Comparison of ENCODE assay signal across 15 cellular contexts in the genomic region with DNA sequence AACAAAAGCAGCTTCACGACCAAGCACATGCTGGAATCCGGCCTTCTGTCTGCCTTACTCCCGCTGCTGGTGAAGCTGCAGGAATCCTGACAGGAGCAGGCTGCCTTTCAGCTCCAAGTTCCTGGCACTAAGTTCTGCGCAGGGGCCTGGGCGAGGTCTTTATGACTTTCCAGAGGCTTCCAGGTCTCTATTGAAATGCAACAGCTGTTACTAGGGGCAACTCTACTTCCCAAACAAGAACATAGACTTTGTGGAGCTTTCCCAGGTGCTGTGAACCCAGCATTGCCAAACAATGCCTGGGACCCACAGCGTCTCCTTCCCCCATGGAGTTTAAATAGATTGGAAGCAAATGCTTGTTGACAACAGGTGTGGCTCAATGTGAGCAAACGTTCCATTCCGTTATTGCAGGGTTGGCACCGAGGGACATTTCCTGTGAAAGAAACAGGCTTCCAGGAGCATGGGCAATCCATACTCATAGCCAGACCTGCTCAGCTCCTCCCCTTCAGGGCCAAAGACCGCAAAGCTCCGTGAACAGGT.
A peak's percentile ranks its signal among the peaks of the same experiment; 100 is the strongest.
DNase-seq lines count a peak whose midpoint lies in the region; ATAC-seq and TF ChIP-seq lines count a peak whose summit lies in the region.
"Had no signal": no experiment of that assay in that cellular context is flagged by ENCODE, and none has a peak within 500 bp of the region (broad histone marks: within the 10 kb centered on the region; RNA-seq: fewer than 3 reads in every experiment).

No MANE protein-coding gene starts in this region.

- H3K9me2 ChIP-seq in PC-3 (replicated peaks; ENCODE audit: low read length) = no peaks in the 10 kb centered on the region

- no peaks in the 10 kb centered on the region for H3K27me3 ChIP-seq in HUES48 (ENCODE audit: control insufficient read depth, insufficient read depth, low read length)
- H3K27me3 ChIP-seq in right cardiac atrium (ENCODE audit: control insufficient read depth, insufficient read depth) = no peaks in the 10 kb centered on the region
- no peaks in the 10 kb centered on the region for H3K27me3 ChIP-seq in psoas muscle (ENCODE audit: insufficient read depth in 3 of 3, low read length in 2 of 3)
- peaks cover 28% of the 10 kb centered on the region for H3K27me3 ChIP-seq in PC-3 (ENCODE audit: low read length)
- H3K27me3 ChIP-seq: esophagus squamous epithelium had no signal

- no peak overlapping the region for H3K4me2 ChIP-seq in PC-3 (ENCODE audit: low read length)

- peak; percentile 40 for DNase-seq in NCI-H774 (lab: John Stamatoyannopoulos, UW)
- DNase-seq in right cardiac atrium = no peak
- DNase-seq in psoas muscle = peak in 1 of 2 donors; percentile 19
- DNase-seq in KG1 (lab: John Stamatoyannopoulos, UW) = no peak
- no peak for DNase-seq in mesenteric fat pad (ENCODE audit: low spot score)
- DNase-seq in PC-3 = no peak
- DNase-seq: activated naive CD8-positive, alpha-beta T cell treated with anti-CD3 and anti-CD28 coated beads, Interleukin-2, amount 10 ng/mL, durations not matched to agents 7 days and 5 days; esophagus squamous epithelium; IMR-90; NCI-H1694 treated with DMSO at 0.1 percent for 48 hours; stimulated activated naive B cell treated with anti-CD40 and anti-IgM and Interleukin-4, amounts not matched to agents 10 μg/mL and 1 μg/mL and 100 μg/mL, for 72 hours; SW 1271 had no signal

- no peaks in the 10 kb centered on the region for H3K79me2 ChIP-seq in PC-3 (ENCODE audit: low read length)

- CTCF ChIA-PET in PC-3 (lab: Charles Lee) = no interaction called here

- H3K36me3 ChIP-seq in HUES48 (ENCODE audit: control insufficient read depth, insufficient read depth, low read length) (no peaks in the 10 kb centered on the region), psoas muscle (ENCODE audit: insufficient read depth in 1 of 2, low read depth in 1 of 2) (no peaks in the 10 kb centered on the region), PC-3 (ENCODE audit: low read depth, low read length) (no peaks in the 10 kb centered on the region)
- H3K36me3 ChIP-seq: BLaER1 treated with 17β-estradiol and CSF1 and Interleukin-3, amounts not matched to agents 10 nM and 100 nM; esophagus squamous epithelium had no signal

- H3K9ac ChIP-seq in HUES48 (ENCODE audit: low read depth, low read length) (no peak overlapping the region), PC-3 (ENCODE audit: low read length) (no peak overlapping the region)
- H3K9ac ChIP-seq: BLaER1 treated with 17β-estradiol and CSF1 and Interleukin-3, amounts not matched to agents 10 nM and 100 nM had no signal

- H3K4me1 ChIP-seq in HUES48 (ENCODE audit: control insufficient read depth, insufficient read depth, low read length) = peaks cover 14% of the 10 kb centered on the region
- H3K4me1 ChIP-seq in right cardiac atrium (ENCODE audit: control insufficient read depth, insufficient read depth, low read length) = peaks cover 6% of the 10 kb centered on the region
- peaks cover 34% of the 10 kb centered on the region for H3K4me1 ChIP-seq in psoas muscle
- no peaks in the 10 kb centered on the region for H3K4me1 ChIP-seq in PC-3 (ENCODE audit: insufficient read depth, low read length)

- TF ChIP-seq CTCF in psoas muscle (IDR thresholded peaks at IDR 0.05) (no peak), PC-3 (conservative IDR thresholded peaks at IDR 0.05; ENCODE audit: low read depth, low read length) (no peak)

- intact Hi-C loops in right cardiac atrium (cut with DNase I) = no loop called here
- intact Hi-C loops in psoas muscle (cut with DNase I) = loop anchor here in 1 of 2 donors (1.0 kb wide), 1 partner anchor 15 kb away; no protein-coding TSS in a partner anchor
- intact Hi-C loops in PC-3 (cut with micrococcal nuclease) = no loop called here

- no peaks in the 10 kb centered on the region for H4K20me1 ChIP-seq in PC-3 (ENCODE audit: low read length)
- H4K20me1 ChIP-seq: BLaER1 treated with 17β-estradiol and CSF1 and Interleukin-3, amounts not matched to agents 10 nM and 100 nM had no signal

- H3F3A ChIP-seq in PC-3 (ENCODE audit: low read length, unreplicated experiment) = no peaks in the 10 kb centered on the region

- no peak overlapping the region for H2AFZ ChIP-seq in PC-3 (ENCODE audit: low read length)

- H3K9me3 ChIP-seq in HUES48 (ENCODE audit: control insufficient read depth, insufficient read depth, low read length) = no peaks in the 10 kb centered on the region
- no peaks in the 10 kb centered on the region for H3K9me3 ChIP-seq in right cardiac atrium (ENCODE audit: control insufficient read depth, low read length)
- no peaks in the 10 kb centered on the region for H3K9me3 ChIP-seq in psoas muscle
- no peaks in the 10 kb centered on the region for H3K9me3 ChIP-seq in PC-3 (ENCODE audit: low read length)
- H3K9me3 ChIP-seq: BLaER1 treated with 17β-estradiol and CSF1 and Interleukin-3, amounts not matched to agents 10 nM and 100 nM; esophagus squamous epithelium had no signal

- H3K4me3 ChIP-seq in HUES48 (ENCODE audit: low read depth, low read length) (no peak overlapping the region), right cardiac atrium (ENCODE audit: low read length) (no peak overlapping the region), psoas muscle (peak overlapping the region; percentile 54), PC-3 (ENCODE audit: low read length) (no peak overlapping the region)
- H3K4me3 ChIP-seq: BLaER1 treated with 17β-estradiol and CSF1 and Interleukin-3, amounts not matched to agents 10 nM and 100 nM; esophagus squamous epithelium had no signal

- POLR2A ChIA-PET in PC-3 (lab: Charles Lee; ENCODE audit: unreplicated experiment) = no interaction called here

- H3K27ac ChIP-seq in HUES48 (ENCODE audit: low read depth, low read length) (peak overlapping the region; percentile 63), right cardiac atrium (ENCODE audit: low read length) (no peak overlapping the region), psoas muscle (peak overlapping the region; percentile 91), PC-3 (ENCODE audit: low read length) (no peak overlapping the region)

- 42% methylated on average over 11 of the region's 11 CpGs for WGBS in right cardiac atrium
- WGBS in psoas muscle, 3 donors = 8 to 12% (median 10%) methylated on average over 11 of the region's 11 CpGs

- no TSS peak for BruUV-seq in PC-3 (replicated peaks; lab: Mats Ljungman, UMichigan)

- ATAC-seq in right cardiac atrium (peak; percentile 31 to 52), psoas muscle (peak; percentile 86 to 88 (median 88)), PC-3 (no peak)
- ATAC-seq: activated CD4-positive, CD25-positive, alpha-beta regulatory T cell treated with anti-CD3 and anti-CD28 coated beads, Interleukin-2, amount 50 U/mL, for 24 hours; stimulated activated naive B cell treated with anti-CD40 and anti-IgM and Interleukin-4, amounts not matched to agents 10 μg/mL and 1 μg/mL and 100 μg/mL, for 72 hours had no signal

Comparison
In these comparisons a context has a peak if more than half of its experiments do, and no peak if none do; other contexts are left out.
1. H3K27ac ChIP-seq: peak in HUES48 (single experiment) and psoas muscle (single experiment); none in right cardiac atrium (single experiment) and PC-3 (single experiment).